10 cellular contexts compared by ENCODE assay signal in the genomic region with DNA sequence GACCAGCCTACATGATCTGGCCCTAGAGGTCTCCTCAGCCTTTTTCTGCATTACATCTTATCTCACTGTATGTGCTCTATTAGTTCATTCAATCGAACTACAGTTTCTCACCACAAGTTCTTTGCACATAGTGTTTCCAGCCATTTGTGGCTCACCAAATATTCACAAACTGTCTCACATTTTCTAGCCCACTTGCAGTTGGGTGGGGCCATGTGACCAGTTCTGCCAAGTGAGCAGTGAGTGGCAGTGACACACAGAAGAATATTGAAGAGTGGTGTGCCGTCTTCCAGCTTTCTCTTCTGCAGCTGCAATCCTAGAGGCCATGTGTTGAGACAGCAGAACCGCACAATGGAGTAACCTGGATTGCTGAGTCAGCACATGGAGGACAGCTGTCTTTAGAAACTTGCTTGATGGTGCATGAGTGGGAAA.
DNase-seq lines count a peak whose midpoint lies in the region; ATAC-seq lines count a peak whose summit lies in the region.
"Had no signal": no experiment of that assay in that cellular context is flagged by ENCODE, and none has a peak within 500 bp of the region (broad histone marks: within the 10 kb centered on the region; RNA-seq: fewer than 3 reads in every experiment).

No MANE protein-coding gene starts in this region.

- intact Hi-C loops in activated CD4-positive, alpha-beta T cell treated with anti-CD3 and anti-CD28 coated beads for 36 hours (cut with DNase I, micrococcal nuclease), result loop anchor here in 1 of 2 experiments (2.0 kb wide), 1 partner anchor 102 kb away; a partner anchor contains a TSS

- peaks cover 12% of the 10 kb centered on the region for H3K27me3 Mint-ChIP-seq in activated CD4-positive, alpha-beta T cell treated with anti-CD3 and anti-CD28 coated beads for 36 hours
- H3K27me3 Mint-ChIP-seq in activated naive CD8-positive, alpha-beta T cell treated with anti-CD3 and anti-CD28 coated beads for 36 hours, result peaks cover 4% of the 10 kb centered on the region

- POLR2A ChIA-PET in activated CD4-positive, alpha-beta T cell treated with anti-CD3 and anti-CD28 coated beads for 36 hours (lab: Charles Lee), result no interaction called here

- peak; percentile 66 for DNase-seq in activated CD4-positive, alpha-beta T cell treated with anti-CD3 and anti-CD28 coated beads for 36 hours
- DNase-seq in activated CD4-positive, alpha-beta T cell treated with anti-CD3 and anti-CD28 coated beads, Interleukin-2, amount 50 U/mL, for 4 hours, result no peak
- peak; percentile 7 for DNase-seq in activated naive CD8-positive, alpha-beta T cell treated with anti-CD3 and anti-CD28 coated beads for 36 hours
- DNase-seq in stimulated activated CD4-positive, alpha-beta T cell treated with anti-CD3 and anti-CD28 coated beads, TNF-alpha, amount 100 ng/mL, for 24 hours (ENCODE audit: low read depth in 3 of 3), result peak in 2 of 3 experiments; percentile 12 to 44
- no peak for DNase-seq in NCI-H446 (lab: John Stamatoyannopoulos, UW)
- DNase-seq in RKO (ENCODE audit: low spot score), result no peak
- DNase-seq: activated naive CD8-positive, alpha-beta T cell treated with anti-CD3 and anti-CD28 coated beads, Interleukin-2, amount 10 ng/mL, durations not matched to agents 7 days and 5 days; SIG-M5 had no signal

- H3K4me3 Mint-ChIP-seq in activated CD4-positive, alpha-beta T cell treated with anti-CD3 and anti-CD28 coated beads for 36 hours, result peak overlapping the region; percentile 5
- no peak overlapping the region for H3K4me3 Mint-ChIP-seq in activated naive CD8-positive, alpha-beta T cell treated with anti-CD3 and anti-CD28 coated beads for 36 hours
- H3K4me3 Mint-ChIP-seq: activated naive CD8-positive, alpha-beta T cell treated with anti-CD3 and anti-CD28 coated beads, Interleukin-2, amount 10 ng/mL, durations not matched to agents 7 days and 5 days had no signal

- peaks cover 21% of the 10 kb centered on the region for H3K4me1 Mint-ChIP-seq in activated CD4-positive, alpha-beta T cell treated with anti-CD3 and anti-CD28 coated beads for 36 hours
- H3K4me1 Mint-ChIP-seq in activated naive CD8-positive, alpha-beta T cell treated with anti-CD3 and anti-CD28 coated beads for 36 hours, result peaks cover 7% of the 10 kb centered on the region
- H3K4me1 Mint-ChIP-seq: activated naive CD8-positive, alpha-beta T cell treated with anti-CD3 and anti-CD28 coated beads, Interleukin-2, amount 10 ng/mL, durations not matched to agents 7 days and 5 days had no signal

- peak; percentile 82 for ATAC-seq in activated CD4-positive, alpha-beta T cell treated with anti-CD3 and anti-CD28 coated beads for 36 hours
- ATAC-seq in HG02885 (IDR thresholded peaks at IDR 0.05; ENCODE audit: poor library complexity, unreplicated experiment) (peak; percentile 65), HG03521 (IDR thresholded peaks at IDR 0.05; ENCODE audit: unreplicated experiment) (no peak)

- H3K36me3 Mint-ChIP-seq in activated CD4-positive, alpha-beta T cell treated with anti-CD3 and anti-CD28 coated beads for 36 hours (ENCODE audit: low read depth), result no peaks in the 10 kb centered on the region
- H3K36me3 Mint-ChIP-seq in activated naive CD8-positive, alpha-beta T cell treated with anti-CD3 and anti-CD28 coated beads for 36 hours, result no peaks in the 10 kb centered on the region
- H3K36me3 Mint-ChIP-seq: activated naive CD8-positive, alpha-beta T cell treated with anti-CD3 and anti-CD28 coated beads, Interleukin-2, amount 10 ng/mL, durations not matched to agents 7 days and 5 days had no signal

- CTCF ChIA-PET in activated CD4-positive, alpha-beta T cell treated with anti-CD3 and anti-CD28 coated beads for 36 hours (lab: Charles Lee), result interaction anchor here (1.0 to 1.7 kb wide), 5 partner anchors 42 to 606 kb away, joined by 3 to 5 read pairs (median 3); no protein-coding TSS in a partner anchor

- H3K27ac Mint-ChIP-seq in activated CD4-positive, alpha-beta T cell treated with anti-CD3 and anti-CD28 coated beads for 36 hours, result peak overlapping the region; percentile 76
- peak overlapping the region; percentile 23 for H3K27ac Mint-ChIP-seq in activated naive CD8-positive, alpha-beta T cell treated with anti-CD3 and anti-CD28 coated beads for 36 hours
- H3K27ac Mint-ChIP-seq: activated naive CD8-positive, alpha-beta T cell treated with anti-CD3 and anti-CD28 coated beads, Interleukin-2, amount 10 ng/mL, durations not matched to agents 7 days and 5 days had no signal

- H3K9me3 Mint-ChIP-seq in activated CD4-positive, alpha-beta T cell treated with anti-CD3 and anti-CD28 coated beads for 36 hours (ENCODE audit: low read depth), result no peaks in the 10 kb centered on the region
- no peaks in the 10 kb centered on the region for H3K9me3 Mint-ChIP-seq in activated naive CD8-positive, alpha-beta T cell treated with anti-CD3 and anti-CD28 coated beads for 36 hours
- H3K9me3 Mint-ChIP-seq: activated naive CD8-positive, alpha-beta T cell treated with anti-CD3 and anti-CD28 coated beads, Interleukin-2, amount 10 ng/mL, durations not matched to agents 7 days and 5 days had no signal

Comparison
In these comparisons a context has a peak if more than half of its experiments do, and no peak if none do; other contexts are left out.
1. DNase-seq: peak in activated CD4-positive, alpha-beta T cell treated with anti-CD3 and anti-CD28 coated beads for 36 hours (single experiment), activated naive CD8-positive, alpha-beta T cell treated with anti-CD3 and anti-CD28 coated beads for 36 hours (single experiment) and stimulated activated CD4-positive, alpha-beta T cell treated with anti-CD3 and anti-CD28 coated beads, TNF-alpha, amount 100 ng/mL, for 24 hours (2 of 3); none in activated CD4-positive, alpha-beta T cell treated with anti-CD3 and anti-CD28 coated beads, Interleukin-2, amount 50 U/mL, for 4 hours (0 of 2), NCI-H446 (0 of 2) and RKO (single experiment).